Comparison of ENCODE assay signal across 8 cellular contexts in the genomic region with DNA sequence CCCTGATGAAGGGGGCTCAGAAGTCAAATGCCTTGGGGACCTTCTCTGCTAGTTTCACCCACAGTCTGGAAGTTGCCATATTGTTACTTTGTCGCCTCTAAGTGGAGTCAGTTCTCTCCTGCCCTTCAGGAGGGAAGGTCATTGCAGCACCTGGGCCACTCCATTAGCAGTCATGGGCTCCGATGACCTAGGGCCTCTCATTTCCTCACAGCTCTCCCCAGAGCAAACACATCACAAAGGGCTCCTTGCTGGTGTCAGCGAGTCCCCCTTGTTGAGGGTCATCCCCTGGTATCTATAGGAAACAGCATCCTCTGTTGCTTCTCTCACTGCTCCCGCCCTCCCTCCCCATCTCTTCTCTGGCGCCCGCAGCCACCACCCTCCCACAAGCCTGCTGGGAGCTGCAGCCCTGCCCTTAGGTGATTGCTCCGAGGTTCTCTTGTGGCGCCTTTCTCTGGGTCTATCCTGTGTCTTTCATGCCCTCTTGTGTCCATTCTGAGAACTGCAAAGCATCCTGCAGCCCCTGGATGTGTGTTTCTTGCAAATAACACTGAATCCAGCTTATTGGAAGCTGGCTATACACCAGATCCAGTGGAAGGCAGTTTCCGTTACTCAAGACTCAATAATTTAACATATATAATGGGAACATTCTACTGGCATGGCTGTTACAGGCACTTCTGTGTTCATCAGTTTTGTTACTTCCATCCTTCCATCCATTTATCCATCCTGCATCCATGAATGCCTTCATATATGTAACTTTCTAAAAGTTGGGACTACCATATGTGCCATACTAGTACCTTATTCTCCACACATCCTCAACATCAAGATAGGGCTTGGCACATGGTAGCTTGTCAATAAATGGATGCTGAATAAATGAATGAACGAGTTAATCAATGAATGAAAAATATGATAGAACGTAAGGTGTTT. TPM values are rescaled to one million over a fixed set of nuclear protein-coding genes. Genes with fewer than 3 reads are reported as not detected.
DNase-seq lines count a peak whose midpoint lies in the region; ATAC-seq and TF ChIP-seq lines count a peak whose summit lies in the region.

No MANE protein-coding gene starts in this region.

- no peaks in the 10 kb centered on the region for H3K36me3 ChIP-seq in Peyer's patch

- TF ChIP-seq CTCF in LNCAP (IDR thresholded peaks at IDR 0.05) (peak; percentile 84), Peyer's patch (IDR thresholded peaks at IDR 0.05) (peak; percentile 26 to 77 (median 74)), glutamatergic neuron (IDR thresholded peaks at IDR 0.05; ENCODE audit: partially characterized antibody, unreplicated experiment) (peak; percentile 85)

- H3K27me3 ChIP-seq in Peyer's patch: no peaks in the 10 kb centered on the region

- no peak for ATAC-seq in HG02610 (IDR thresholded peaks at IDR 0.05; ENCODE audit: unreplicated experiment)

- no peak overlapping the region for H3K27ac ChIP-seq in Peyer's patch

- H3K4me3 Mint-ChIP-seq in activated naive CD4-positive, alpha-beta T cell treated with anti-CD3 and anti-CD28 coated beads, Interleukin-2, amount 10 ng/mL, durations not matched to agents 7 days and 5 days: no peak overlapping the region
- no peak overlapping the region for H3K4me3 Mint-ChIP-seq in glutamatergic neuron (ENCODE audit: unreplicated experiment)

- H3K36me3 Mint-ChIP-seq in activated naive CD4-positive, alpha-beta T cell treated with anti-CD3 and anti-CD28 coated beads, Interleukin-2, amount 10 ng/mL, durations not matched to agents 7 days and 5 days: no peaks in the 10 kb centered on the region
- no peaks in the 10 kb centered on the region for H3K36me3 Mint-ChIP-seq in glutamatergic neuron (ENCODE audit: unreplicated experiment)

- H3K9me3 Mint-ChIP-seq in activated naive CD4-positive, alpha-beta T cell treated with anti-CD3 and anti-CD28 coated beads, Interleukin-2, amount 10 ng/mL, durations not matched to agents 7 days and 5 days: no peaks in the 10 kb centered on the region
- H3K9me3 Mint-ChIP-seq in glutamatergic neuron (ENCODE audit: unreplicated experiment): peaks cover 3% of the 10 kb centered on the region

- H3K4me1 Mint-ChIP-seq in activated naive CD4-positive, alpha-beta T cell treated with anti-CD3 and anti-CD28 coated beads, Interleukin-2, amount 10 ng/mL, durations not matched to agents 7 days and 5 days: no peaks in the 10 kb centered on the region
- H3K4me1 Mint-ChIP-seq in glutamatergic neuron (ENCODE audit: low read depth, unreplicated experiment): no peaks in the 10 kb centered on the region

- no peak for TF ChIP-seq POLR2A in Peyer's patch (IDR thresholded peaks at IDR 0.05)

- H3K27ac Mint-ChIP-seq in activated naive CD4-positive, alpha-beta T cell treated with anti-CD3 and anti-CD28 coated beads, Interleukin-2, amount 10 ng/mL, durations not matched to agents 7 days and 5 days: no peak overlapping the region
- no peak overlapping the region for H3K27ac Mint-ChIP-seq in glutamatergic neuron (ENCODE audit: unreplicated experiment)

- peak; percentile 55 to 85 (median 57) for DNase-seq in NCI-H1417 (lab: John Stamatoyannopoulos, UW)
- no peak for DNase-seq in NCI-H1417 treated with DMSO at 0.1 percent for 48 hours (lab: John Stamatoyannopoulos, UW)
- DNase-seq in Peyer's patch: peak in 2 of 3 donors; percentile 24 to 68
- DNase-seq in activated naive CD4-positive, alpha-beta T cell treated with anti-CD3 and anti-CD28 coated beads, Interleukin-2, amount 10 ng/mL, durations not matched to agents 7 days and 5 days: peak; percentile 58
- peak; percentile 75 for DNase-seq in glutamatergic neuron
- DNase-seq in pons (ENCODE audit: low spot score): peak; percentile 79

- CTCF ChIA-PET in activated naive CD4-positive, alpha-beta T cell treated with anti-CD3 and anti-CD28 coated beads, Interleukin-2, amount 10 ng/mL, durations not matched to agents 7 days and 5 days (lab: Charles Lee): interaction anchor here (1.0 to 4.1 kb wide), 8 partner anchors 12 to 484 kb away, joined by 3 to 65 read pairs (median 4); a partner anchor contains a TSS

- peaks cover 6% of the 10 kb centered on the region for H3K27me3 Mint-ChIP-seq in activated naive CD4-positive, alpha-beta T cell treated with anti-CD3 and anti-CD28 coated beads, Interleukin-2, amount 10 ng/mL, durations not matched to agents 7 days and 5 days
- no peaks in the 10 kb centered on the region for H3K27me3 Mint-ChIP-seq in glutamatergic neuron (ENCODE audit: unreplicated experiment)

- peaks cover 0 to 5% (median 0%) of the 10 kb centered on the region in 4 donors for H3K4me1 ChIP-seq in Peyer's patch

- no peak overlapping the region for H3K4me3 ChIP-seq in Peyer's patch

- H3K9me3 ChIP-seq in Peyer's patch: no peaks in the 10 kb centered on the region

RNA-seq across cellular contexts. Expression of a gene that starts 21.2 kb away (rescaled TPM):
- total RNA-seq in Peyer's patch (not detected), glutamatergic neuron (ENCODE audit: unreplicated experiment) (not detected)

RNA-seq across cellular contexts. Expression of a gene that starts 26.0 kb away (rescaled TPM):
- total RNA-seq in Peyer's patch (1 to 10 TPM in 2 of 4 donors, under 1 TPM in 2; 0.67 to 5.0 (median 2.0) TPM), glutamatergic neuron (ENCODE audit: unreplicated experiment) (not detected)

RNA-seq across cellular contexts. Expression of a gene that starts 30.9 kb away (rescaled TPM):
- not detected for total RNA-seq in Peyer's patch
- not detected for total RNA-seq in glutamatergic neuron (ENCODE audit: unreplicated experiment)

RNA-seq across cellular contexts. Expression of a gene that starts 56.1 kb away (rescaled TPM):
- 10 to 100 TPM in 3 of 4 donors, 1 to 10 TPM in 1; 9.1 to 23.9 (median 12.0) TPM for total RNA-seq in Peyer's patch
- total RNA-seq in glutamatergic neuron (ENCODE audit: unreplicated experiment): not detected
